1 cellular context compared by ENCODE assay signal in genomic region chr21:32917392-32918135, GRCh38.
TF ChIP-seq lines count a peak whose summit lies in the region.

No MANE protein-coding gene starts in this region.

TF ChIP-seq in IMR-90, 13 proteins besides CTCF, POLR2A, EP300 and RAD21 (continued from another document):
- no peak for TF ChIP-seq ELK1 (IDR thresholded peaks at IDR 0.05; ENCODE audit: borderline replicate concordance, low read depth, low read length)
- TF ChIP-seq CEBPB (IDR thresholded peaks at IDR 0.05; ENCODE audit: low read depth, low read length), result no peak
